In the genomic region with DNA sequence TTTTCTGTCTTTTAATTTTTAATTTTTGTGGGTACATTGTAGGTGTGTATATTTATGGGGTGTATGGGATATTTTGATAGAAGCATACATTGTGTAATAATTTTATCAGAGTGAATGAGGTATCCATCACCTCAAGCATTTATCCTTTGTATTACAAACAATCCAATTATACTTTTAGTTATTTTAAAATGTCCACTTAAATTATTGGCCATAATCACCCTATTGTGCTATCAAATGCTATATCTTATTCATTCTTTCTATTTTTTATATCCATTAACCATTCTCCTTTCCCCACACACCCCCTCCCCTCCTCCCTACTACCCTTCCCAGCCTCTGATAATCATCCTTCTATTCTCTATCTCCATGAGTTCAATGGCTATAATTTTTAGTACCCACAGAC, we compare ENCODE assay signal across 8 cellular contexts.
"Had no signal": no experiment of that assay in that cellular context is flagged by ENCODE, and none has a peak within 500 bp of the region (broad histone marks: within the 10 kb centered on the region; RNA-seq: fewer than 3 reads in every experiment).

No MANE protein-coding gene starts in this region.

- DNase-seq: GDM1, GF-D8 had no signal

- FAIRE-seq: G401.6, GM12878, GM12891, GM12892, GM18507, GM19239 had no signal

- H3K4me3 ChIP-seq: GM12878 had no signal

- ATAC-seq: GM12878 had no signal
